In genomic region chr16:30951785-30952184, GRCh38 we compare ENCODE assay signal across 14 cellular contexts. TPM values are rescaled to one million over a fixed set of nuclear protein-coding genes. Genes with fewer than 3 reads are reported as not detected.
DNase-seq lines count a peak whose midpoint lies in the region; ATAC-seq and TF ChIP-seq lines count a peak whose summit lies in the region.
"Had no signal": no experiment of that assay in that cellular context is flagged by ENCODE, and none has a peak within 500 bp of the region (broad histone marks: within the 10 kb centered on the region; RNA-seq: fewer than 3 reads in every experiment).

No MANE protein-coding gene starts in this region.

- peak overlapping the region; percentile 41 to 82 (median 69) for H3K4me3 Mint-ChIP-seq in nephron
- H3K4me3 Mint-ChIP-seq: activated CD8-positive, alpha-beta T cell treated with anti-CD3 and anti-CD28 coated beads, Interleukin-2, amount 10 ng/mL, durations not matched to agents 7 days and 5 days; activated naive CD4-positive, alpha-beta T cell treated with anti-CD3 and anti-CD28 coated beads for 36 hours; mesothelial cell of epicardium; T-helper 17 cell had no signal

- H3K27me3 Mint-ChIP-seq in nephron (ENCODE audit: low read depth): no peaks in the 10 kb centered on the region
- H3K27me3 Mint-ChIP-seq: T-helper 17 cell had no signal

- ATAC-seq in Right ventricle myocardium superior (ENCODE audit: poor library complexity) (no peak), Right ventricle myocardium inferior (no peak), HG03108 (IDR thresholded peaks at IDR 0.05; ENCODE audit: unreplicated experiment) (no peak)
- ATAC-seq: activated CD8-positive, alpha-beta T cell treated with anti-CD3 and anti-CD28 coated beads, Interleukin-2, amount 10 ng/mL, durations not matched to agents 7 days and 5 days; T-helper 17 cell had no signal

- TF ChIP-seq CTCF in nephron (IDR thresholded peaks at IDR 0.05; ENCODE audit: unreplicated experiment in 3 of 3): no peak
- no peak for TF ChIP-seq CTCF in vagina (IDR thresholded peaks at IDR 0.05)
- no peak for TF ChIP-seq CTCF in Peyer's patch (IDR thresholded peaks at IDR 0.05)

- H3K4me3 ChIP-seq in vagina (no peak overlapping the region), Peyer's patch (no peak overlapping the region)

- TF ChIP-seq POLR2A in vagina (IDR thresholded peaks at IDR 0.05) (no peak), Peyer's patch (IDR thresholded peaks at IDR 0.05) (no peak)

- H3K27ac ChIP-seq in vagina (peak overlapping the region; percentile 98), Peyer's patch (peak overlapping the region in 1 of 4 donors; percentile 13)

- peaks cover 4% of the 10 kb centered on the region for H3K36me3 Mint-ChIP-seq in nephron (ENCODE audit: low read depth)
- H3K36me3 Mint-ChIP-seq: mesothelial cell of epicardium had no signal

- peaks cover 20% of the 10 kb centered on the region for H3K4me1 Mint-ChIP-seq in nephron

- intact Hi-C loops in Right ventricle myocardium superior (cut with DNase I): no loop called here
- intact Hi-C loops in Right ventricle myocardium inferior (cut with DNase I): loop anchor here (10.0 kb wide), 1 partner anchor 923 kb away; the partner anchor contains the start of gene ZNF267
- intact Hi-C loops in vagina (cut with DNase I): no loop called here

- H3K4me1 ChIP-seq in vagina (peaks cover 57% of the 10 kb centered on the region), Peyer's patch (peaks cover 2 to 41% (median 7%) of the 10 kb centered on the region in 4 donors)

- no peaks in the 10 kb centered on the region for H3K9me3 ChIP-seq in vagina
- no peaks in the 10 kb centered on the region for H3K9me3 ChIP-seq in Peyer's patch

- H3K27ac Mint-ChIP-seq in nephron: peak overlapping the region in 2 of 3 experiments; percentile 38 to 49
- H3K27ac Mint-ChIP-seq: activated naive CD4-positive, alpha-beta T cell treated with anti-CD3 and anti-CD28 coated beads for 36 hours; mesothelial cell of epicardium; T-helper 17 cell had no signal

- H3K36me3 ChIP-seq in vagina: no peaks in the 10 kb centered on the region
- no peaks in the 10 kb centered on the region for H3K36me3 ChIP-seq in Peyer's patch

- no peaks in the 10 kb centered on the region for H3K27me3 ChIP-seq in vagina
- no peaks in the 10 kb centered on the region for H3K27me3 ChIP-seq in Peyer's patch

- H3K9me3 Mint-ChIP-seq in nephron: no peaks in the 10 kb centered on the region
- H3K9me3 Mint-ChIP-seq: activated naive CD4-positive, alpha-beta T cell treated with anti-CD3 and anti-CD28 coated beads for 36 hours; mesothelial cell of epicardium had no signal

- DNase-seq in Right ventricle myocardium superior (peak; percentile 84), Right ventricle myocardium inferior (ENCODE audit: missing footprints) (no peak), fibroblast of gingiva (ENCODE audit: low read depth) (peak; percentile 93), vagina (ENCODE audit: extremely low spot score in 2 of 2) (no peak), Peyer's patch (no peak), GM19240 (ENCODE audit: insufficient read length, low spot score) (no peak)
- DNase-seq: activated CD8-positive, alpha-beta T cell treated with anti-CD3 and anti-CD28 coated beads, Interleukin-2, amount 10 ng/mL, durations not matched to agents 7 days and 5 days; activated naive CD4-positive, alpha-beta T cell treated with anti-CD3 and anti-CD28 coated beads for 36 hours; DMS79; hypothalamus; T-helper 17 cell had no signal

RNA-seq across cellular contexts. Expression of gene ORAI3, which starts 2.9 kb away (rescaled TPM):
- total RNA-seq in Right ventricle myocardium superior (9.5 TPM), Right ventricle myocardium inferior (11.4 TPM), vagina (27.0 TPM), Peyer's patch (10 to 100 TPM; 10.7 to 25.0 (median 20.3) TPM)

RNA-seq across cellular contexts. Expression of gene SETD1A, which starts 5.8 kb away (rescaled TPM):
- total RNA-seq in Right ventricle myocardium superior (6.9 TPM), Right ventricle myocardium inferior (9.4 TPM), vagina (10.6 TPM), Peyer's patch (10 to 100 TPM in 3 of 4 donors, 1 to 10 TPM in 1; 10.0 to 22.0 (median 16.5) TPM)

RNA-seq across cellular contexts. Expression of gene FBXL19, which starts 28.4 kb away (rescaled TPM):
- total RNA-seq in Right ventricle myocardium superior: 4.7 TPM
- total RNA-seq in Right ventricle myocardium inferior: 6.3 TPM
- 21.4 TPM for total RNA-seq in vagina
- total RNA-seq in Peyer's patch: 10 to 100 TPM; 25.0 to 51.2 (median 47.9) TPM

RNA-seq across cellular contexts. Expression of gene HSD3B7, which starts 33.2 kb away (rescaled TPM):
- total RNA-seq in Right ventricle myocardium superior (6.7 TPM), Right ventricle myocardium inferior (7.0 TPM), vagina (14.5 TPM), Peyer's patch (10 to 100 TPM; 38.8 to 59.1 (median 52.2) TPM)

RNA-seq across cellular contexts. Expression of gene CTF1, which starts 55.4 kb away (rescaled TPM):
- total RNA-seq in Right ventricle myocardium superior (6.5 TPM), Right ventricle myocardium inferior (8.7 TPM), vagina (3.2 TPM), Peyer's patch (1 to 10 TPM in 1 of 4 donors, not detected in 3; 1.2 TPM)

Comparison
In these comparisons a context has a peak if more than half of its experiments do, and no peak if none do; other contexts are left out.
1. DNase-seq: peak in Right ventricle myocardium superior (single experiment) and fibroblast of gingiva (single experiment); none in Right ventricle myocardium inferior (single experiment), vagina (0 of 2), Peyer's patch (0 of 3) and GM19240 (single experiment).